ENCODE assay signal across 5 cellular contexts in genomic region chr17:66008680-66009079, GRCh38.
"Had no signal": no experiment of that assay in that cellular context is flagged by ENCODE, and none has a peak within 500 bp of the region (broad histone marks: within the 10 kb centered on the region; RNA-seq: fewer than 3 reads in every experiment).

No MANE protein-coding gene starts in this region.

- H3K4me3 ChIP-seq: K562 had no signal

- FAIRE-seq: HepG2, K562 had no signal

- ATAC-seq: HepG2, K562 had no signal

- H3K27ac ChIP-seq: HL-60 had no signal

- DNase-seq: IMR-90, KBM-7 had no signal
